ENCODE assay signal across 29 cellular contexts in the genomic region with DNA sequence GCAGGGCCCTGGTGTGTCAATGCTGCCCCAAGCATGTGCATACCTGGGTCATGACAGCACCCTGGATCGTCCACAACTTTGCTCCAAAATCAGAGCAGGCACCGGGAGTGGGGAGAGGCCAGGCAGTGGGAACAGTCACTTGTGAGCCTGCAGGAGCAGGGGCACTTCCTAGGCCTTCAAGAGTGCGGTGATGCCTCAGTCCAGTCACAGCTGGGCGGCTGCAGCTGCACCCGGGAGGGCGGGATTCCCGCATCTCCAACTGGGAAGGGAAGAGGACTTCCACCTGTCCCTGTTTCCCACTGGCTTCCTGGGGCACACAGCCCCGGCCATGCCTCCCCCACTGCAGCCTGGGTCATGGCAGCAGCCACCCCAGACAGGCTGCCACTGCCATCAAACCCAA.
"Had no signal": no experiment of that assay in that cellular context is flagged by ENCODE, and none has a peak within 500 bp of the region (broad histone marks: within the 10 kb centered on the region; RNA-seq: fewer than 3 reads in every experiment).

No MANE protein-coding gene starts in this region.

- FAIRE-seq: bronchial epithelial cell, TTC549 had no signal

- H3K36me3 ChIP-seq: ascending aorta, cardiac muscle cell had no signal

- ATAC-seq: activated CD8-positive, alpha-beta memory T cell treated with anti-CD3 and anti-CD28 coated beads, Interleukin-2, amount 10 ng/mL, durations not matched to agents 7 days and 5 days; activated CD8-positive, alpha-beta T cell treated with anti-CD3 and anti-CD28 coated beads, Interleukin-2, amount 10 ng/mL, durations not matched to agents 7 days and 5 days; activated naive CD8-positive, alpha-beta T cell treated with anti-CD3 and anti-CD28 coated beads, Interleukin-2, amount 50 U/mL, for 24 hours had no signal

- H3K4me1 ChIP-seq: ascending aorta had no signal

- H3K27ac ChIP-seq: ascending aorta, cardiac muscle cell, VCaP had no signal

- H3K27me3 ChIP-seq: ascending aorta, cardiac muscle cell had no signal

- DNase-seq: activated B cell treated with CpG ODN at 0.5 μM for 24 hours; activated CD4-positive, alpha-beta memory T cell treated with anti-CD3 and anti-CD28 coated beads, Interleukin-2, amount 10 ng/mL, durations not matched to agents 7 days and 5 days; activated CD4-positive, alpha-beta T cell treated with anti-CD3 and anti-CD28 coated beads for 4 hours; activated CD4-positive, alpha-beta T cell treated with anti-CD3 and anti-CD28 coated beads, Interleukin-2, amount 10 ng/mL, durations not matched to agents 7 days and 5 days; activated CD4-positive, alpha-beta T cell treated with anti-CD3 and anti-CD28 coated beads, Interleukin-2, amount 50 U/mL, for 48 hours; activated CD4-positive, CD25-positive, alpha-beta regulatory T cell treated with anti-CD3 and anti-CD28 coated beads, Interleukin-2, amount 50 U/mL, for 72 hours; activated CD8-positive, alpha-beta memory T cell treated with anti-CD3 and anti-CD28 coated beads for 24 hours; activated CD8-positive, alpha-beta memory T cell treated with anti-CD3 and anti-CD28 coated beads, Interleukin-2, amount 10 ng/mL, durations not matched to agents 7 days and 5 days; activated CD8-positive, alpha-beta memory T cell treated with anti-CD3 and anti-CD28 coated beads, Interleukin-2, amount 50 U/mL, for 48 hours; activated CD8-positive, alpha-beta T cell treated with anti-CD3 and anti-CD28 coated beads, Interleukin-2, amount 10 ng/mL, durations not matched to agents 7 days and 5 days; activated effector memory CD4-positive, alpha-beta T cell treated with Interleukin-2 at 50 U/mL for 16 hours; activated gamma-delta T cell; activated naive CD4-positive, alpha-beta T cell treated with anti-CD3 and anti-CD28 coated beads, Interleukin-2, amount 10 ng/mL, durations not matched to agents 7 days and 5 days; activated naive CD4-positive, alpha-beta T cell treated with Interleukin-2 at 50 U/mL for 16 hours; activated naive CD8-positive, alpha-beta T cell treated with anti-CD3 and anti-CD28 coated beads, Interleukin-2, amount 10 ng/mL, durations not matched to agents 7 days and 5 days; activated naive CD8-positive, alpha-beta T cell treated with anti-CD3 and anti-CD28 coated beads, Interleukin-2, amount 50 U/mL, for 24 hours; activated T-cell treated with anti-CD3 and anti-CD28 coated beads, Interleukin-2, amount 50 U/mL, for 24 hours; activated T-cell treated with anti-CD3 and anti-CD28 coated beads, Interleukin-2, amount 50 U/mL, for 48 hours; amygdala; anterior cingulate cortex; caudate nucleus; T-helper 1 cell; T-helper 2 cell; T-helper 9 cell had no signal

- H3K4me3 ChIP-seq: ascending aorta, cardiac muscle cell had no signal

- H3K9me3 ChIP-seq: ascending aorta had no signal
